In the genomic region with DNA sequence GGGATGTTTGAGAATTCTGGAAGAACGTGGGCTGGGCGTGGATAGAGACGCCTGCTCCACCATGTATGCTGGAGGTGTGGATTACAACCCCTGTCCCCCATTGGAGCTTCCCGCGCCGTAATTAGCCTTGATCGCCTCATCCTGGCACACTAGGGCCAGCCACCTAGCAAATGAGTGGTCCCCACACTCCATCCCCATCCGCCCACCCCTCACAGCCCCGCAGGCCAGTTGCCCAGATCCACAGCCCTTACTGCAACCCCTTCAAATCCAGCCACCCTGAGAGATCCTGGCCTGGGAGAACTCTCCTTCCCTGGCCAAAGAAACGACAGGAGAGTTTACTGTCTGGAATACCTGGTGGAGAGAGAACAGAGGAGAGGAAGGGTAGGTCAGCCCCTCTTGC, we compare ENCODE assay signal across 14 cellular contexts. TPM values are rescaled to one million over a fixed set of nuclear protein-coding genes. Genes with fewer than 3 reads are reported as not detected.
DNase-seq lines count a peak whose midpoint lies in the region; ATAC-seq and TF ChIP-seq lines count a peak whose summit lies in the region.
"Had no signal": no experiment of that assay in that cellular context is flagged by ENCODE, and none has a peak within 500 bp of the region (broad histone marks: within the 10 kb centered on the region; RNA-seq: fewer than 3 reads in every experiment).

No MANE protein-coding gene starts in this region.

- TF ChIP-seq CTCF in heart right ventricle (IDR thresholded peaks at IDR 0.05) (no peak), dorsolateral prefrontal cortex (IDR thresholded peaks at IDR 0.05 in 54 of 56, conservative IDR thresholded peaks at IDR 0.05 in 2 of 56; ENCODE audit: low read depth in 1 of 56, partially characterized antibody in 56 of 56) (no peak), upper lobe of right lung (IDR thresholded peaks at IDR 0.05) (no peak), Caco-2 (IDR thresholded peaks at IDR 0.05; ENCODE audit: insufficient read depth in 1 of 2, low read depth in 1 of 2, low read length in 1 of 2, severe bottlenecking in 1 of 2, unreplicated experiment in 1 of 2) (no peak)

- H3K4me3 Mint-ChIP-seq in naive thymus-derived CD4-positive, alpha-beta T cell = peak overlapping the region; percentile 20 to 79 (median 67)
- H3K4me3 Mint-ChIP-seq in Caco-2 (ENCODE audit: unreplicated experiment) = no peak overlapping the region

- H3K27ac Mint-ChIP-seq in naive thymus-derived CD4-positive, alpha-beta T cell = no peak overlapping the region
- H3K27ac Mint-ChIP-seq in Caco-2 (ENCODE audit: unreplicated experiment) = no peak overlapping the region

- POLR2A ChIA-PET in naive thymus-derived CD4-positive, alpha-beta T cell (lab: Charles Lee) = no interaction called here
- POLR2A ChIA-PET in Caco-2 (lab: Charles Lee) = no interaction called here

- ATAC-seq in heart right ventricle (no peak), upper lobe of right lung (no peak)
- ATAC-seq in naive thymus-derived CD4-positive, alpha-beta T cell = no peak

- H3K27me3 ChIP-seq in heart right ventricle = peaks cover 0 to 17% (median 0%) of the 10 kb centered on the region in 7 donors
- peaks cover 0 to 8% (median 0%) of the 10 kb centered on the region in 45 donors for H3K27me3 ChIP-seq in dorsolateral prefrontal cortex
- peaks cover 0 to 3% of the 10 kb centered on the region in 2 donors for H3K27me3 ChIP-seq in naive thymus-derived CD4-positive, alpha-beta T cell (ENCODE audit: control insufficient read depth in 2 of 2, insufficient read depth in 2 of 2, low read length in 2 of 2)
- peaks cover 8% of the 10 kb centered on the region for H3K27me3 ChIP-seq in upper lobe of right lung
- H3K27me3 ChIP-seq in Caco-2 (replicated peaks; ENCODE audit: control insufficient read depth, insufficient read depth, low read length) = no peaks in the 10 kb centered on the region

- DNase-seq in heart right ventricle (no peak), cardiac septum (ENCODE audit: low spot score) (no peak), dorsolateral prefrontal cortex (no peak), upper lobe of right lung (no peak), NCI-H2196 (lab: John Stamatoyannopoulos, UW; ENCODE audit: unreplicated experiment) (no peak), Caco-2 (no peak), germinal center (ENCODE audit: low spot score) (no peak)
- no peak for DNase-seq in naive thymus-derived CD4-positive, alpha-beta T cell
- DNase-seq: activated CD4-positive, alpha-beta T cell treated with anti-CD3 and anti-CD28 coated beads, Interleukin-2, amount 50 U/mL, for 48 hours; AML-193; NCI-H187 treated with DMSO at 0.1 percent for 48 hours had no signal

- peaks cover 0 to 2% (median 0%) of the 10 kb centered on the region in 11 donors for H3K9me3 Mint-ChIP-seq in naive thymus-derived CD4-positive, alpha-beta T cell
- no peaks in the 10 kb centered on the region for H3K9me3 Mint-ChIP-seq in Caco-2 (ENCODE audit: unreplicated experiment)

- intact Hi-C loops in heart right ventricle (cut with DNase I) = no loop called here
- intact Hi-C loops in cardiac septum (cut with DNase I) = no loop called here
- intact Hi-C loops in dorsolateral prefrontal cortex (cut with DNase I) = no loop called here
- intact Hi-C loops in naive thymus-derived CD4-positive, alpha-beta T cell (cut with micrococcal nuclease) = no loop called here
- intact Hi-C loops in upper lobe of right lung (cut with DNase I) = loop anchor here (5.0 kb wide), 1 partner anchor 60 kb away; no protein-coding TSS in a partner anchor
- intact Hi-C loops in Caco-2 (cut with micrococcal nuclease; ENCODE audit: unreplicated experiment) = no loop called here

- H3K27ac ChIP-seq in heart right ventricle (peak overlapping the region; percentile 55 to 92 (median 86)), dorsolateral prefrontal cortex (peak overlapping the region in 34 of 59 donors; percentile 1 to 81 (median 40)), upper lobe of right lung (no peak overlapping the region)
- no peak overlapping the region for H3K27ac ChIP-seq in naive thymus-derived CD4-positive, alpha-beta T cell (ENCODE audit: low read depth, low read length)

- peaks cover 5 to 41% (median 20%) of the 10 kb centered on the region in 9 donors for H3K4me1 ChIP-seq in heart right ventricle
- H3K4me1 ChIP-seq in naive thymus-derived CD4-positive, alpha-beta T cell (ENCODE audit: control insufficient read depth in 2 of 2, insufficient read depth in 2 of 2, low read length in 2 of 2) = no peaks in the 10 kb centered on the region
- H3K4me1 ChIP-seq in upper lobe of right lung = peaks cover 4% of the 10 kb centered on the region
- H3K4me1 ChIP-seq in Caco-2 = no peaks in the 10 kb centered on the region

- CTCF ChIA-PET in naive thymus-derived CD4-positive, alpha-beta T cell (lab: Charles Lee) = no interaction called here
- CTCF ChIA-PET in Caco-2 (lab: Charles Lee) = no interaction called here

- H3K36me3 ChIP-seq in heart right ventricle (peaks cover 0 to 33% (median 4%) of the 10 kb centered on the region in 9 donors), upper lobe of right lung (no peaks in the 10 kb centered on the region), Caco-2 (ENCODE audit: control insufficient read depth, insufficient read depth, low read length) (no peaks in the 10 kb centered on the region)
- H3K36me3 ChIP-seq in naive thymus-derived CD4-positive, alpha-beta T cell (ENCODE audit: control insufficient read depth in 2 of 3, insufficient read depth in 3 of 3, low read length in 3 of 3) = no peaks in the 10 kb centered on the region

- peaks cover 9 to 25% (median 21%) of the 10 kb centered on the region in 5 donors for H3K27me3 Mint-ChIP-seq in naive thymus-derived CD4-positive, alpha-beta T cell
- no peaks in the 10 kb centered on the region for H3K27me3 Mint-ChIP-seq in Caco-2 (ENCODE audit: insufficient read depth, unreplicated experiment)

- peaks cover 0 to 11% (median 4%) of the 10 kb centered on the region in 7 donors for H3K4me1 Mint-ChIP-seq in naive thymus-derived CD4-positive, alpha-beta T cell
- no peaks in the 10 kb centered on the region for H3K4me1 Mint-ChIP-seq in Caco-2 (ENCODE audit: low read depth, unreplicated experiment)

- no peaks in the 10 kb centered on the region for H3K36me3 Mint-ChIP-seq in naive thymus-derived CD4-positive, alpha-beta T cell
- H3K36me3 Mint-ChIP-seq in Caco-2 (ENCODE audit: insufficient read depth, unreplicated experiment) = no peaks in the 10 kb centered on the region

- H3K9me3 ChIP-seq in heart right ventricle (no peaks in the 10 kb centered on the region), upper lobe of right lung (no peaks in the 10 kb centered on the region), Caco-2 (no peaks in the 10 kb centered on the region)
- no peaks in the 10 kb centered on the region for H3K9me3 ChIP-seq in naive thymus-derived CD4-positive, alpha-beta T cell (ENCODE audit: control insufficient read depth in 2 of 3, low read length in 3 of 3)

- H3K4me3 ChIP-seq in heart right ventricle (peak overlapping the region; percentile 51 to 75 (median 60)), dorsolateral prefrontal cortex (peak overlapping the region in 25 of 59 donors; percentile 2 to 61 (median 49)), upper lobe of right lung (peak overlapping the region; percentile 49), Caco-2 (ENCODE audit: low read depth, low read length) (no peak overlapping the region)
- no peak overlapping the region for H3K4me3 ChIP-seq in naive thymus-derived CD4-positive, alpha-beta T cell (ENCODE audit: low read length)

- 57 to 60% methylated on average over 10 of the region's 10 CpGs for WGBS in heart right ventricle, 2 donors

- no TSS peak for BruUV-seq in Caco-2 (replicated peaks; lab: Mats Ljungman, UMichigan)

RNA-seq across cellular contexts. Expression of a gene that starts 0.4 kb away (rescaled TPM):
- total RNA-seq in heart right ventricle = 10 to 100 TPM in 9 of 10 donors, 1 to 10 TPM in 1; 9.0 to 37.8 (median 22.7) TPM
- 10 to 100 TPM; 20.3 to 50.1 TPM for polyA plus RNA-seq in heart right ventricle
- 34.7 TPM for total RNA-seq in cardiac septum
- total RNA-seq in dorsolateral prefrontal cortex = 10 to 100 TPM in 15 of 120 experiments, 1 to 10 TPM in 105; 1.3 to 19.5 (median 5.2) TPM
- total RNA-seq in naive thymus-derived CD4-positive, alpha-beta T cell = not detected
- not detected for polyA plus RNA-seq in naive thymus-derived CD4-positive, alpha-beta T cell
- 20.0 TPM for total RNA-seq in upper lobe of right lung
- total RNA-seq in Caco-2 (2022) = not detected in 2 replicates
- total RNA-seq: LHCN-M2 had no signal

RNA-seq across cellular contexts. Expression of a gene that starts 11.4 kb away (rescaled TPM):
- total RNA-seq in heart right ventricle (not detected), cardiac septum (not detected), dorsolateral prefrontal cortex (1 to 10 TPM in 11 of 120 experiments, under 1 TPM in 68, not detected in 41; 0.20 to 2.7 (median 0.49) TPM), upper lobe of right lung (0.81 TPM), Caco-2 (2022) (0.52 and 0.88 TPM in 2 replicates)
- not detected for polyA plus RNA-seq in heart right ventricle
- total RNA-seq in naive thymus-derived CD4-positive, alpha-beta T cell = not detected
- polyA plus RNA-seq in naive thymus-derived CD4-positive, alpha-beta T cell = not detected
- total RNA-seq: LHCN-M2, mononuclear cell had no signal

RNA-seq across cellular contexts. Expression of a gene that starts 32.9 kb away (rescaled TPM):
- total RNA-seq in heart right ventricle = not detected
- polyA plus RNA-seq in heart right ventricle = not detected
- not detected for total RNA-seq in cardiac septum
- under 1 TPM in 11 of 120 experiments, not detected in 109; 0.17 to 0.37 (median 0.28) TPM for total RNA-seq in dorsolateral prefrontal cortex
- not detected for total RNA-seq in naive thymus-derived CD4-positive, alpha-beta T cell
- polyA plus RNA-seq in naive thymus-derived CD4-positive, alpha-beta T cell = not detected
- not detected for total RNA-seq in upper lobe of right lung
- not detected in 2 replicates for total RNA-seq in Caco-2 (2022)
- total RNA-seq: LHCN-M2, mononuclear cell had no signal
- polyA plus RNA-seq: adipose tissue had no signal

RNA-seq across cellular contexts. Expression of a gene that starts 37.6 kb away (rescaled TPM):
- not detected for total RNA-seq in heart right ventricle
- polyA plus RNA-seq in heart right ventricle = not detected
- total RNA-seq in cardiac septum = not detected
- total RNA-seq in dorsolateral prefrontal cortex = 1 to 10 TPM in 74 of 120 experiments, under 1 TPM in 36, not detected in 10; 0.32 to 5.2 (median 1.3) TPM
- not detected for total RNA-seq in naive thymus-derived CD4-positive, alpha-beta T cell
- polyA plus RNA-seq in naive thymus-derived CD4-positive, alpha-beta T cell = not detected
- total RNA-seq in upper lobe of right lung = not detected
- total RNA-seq in Caco-2 (2022) = not detected in 2 replicates
- total RNA-seq: LHCN-M2, mononuclear cell had no signal

Comparison
In these comparisons a context has a peak if more than half of its experiments do, and no peak if none do; other contexts are left out.
1. H3K27ac ChIP-seq: peak in heart right ventricle (10 of 10) and dorsolateral prefrontal cortex (34 of 59); none in naive thymus-derived CD4-positive, alpha-beta T cell (single experiment) and upper lobe of right lung (single experiment).
2. H3K4me3 ChIP-seq: peak in heart right ventricle (10 of 10) and upper lobe of right lung (single experiment); none in naive thymus-derived CD4-positive, alpha-beta T cell (single experiment) and Caco-2 (single experiment).